Comparison of ENCODE assay signal across 21 cellular contexts in the genomic region with DNA sequence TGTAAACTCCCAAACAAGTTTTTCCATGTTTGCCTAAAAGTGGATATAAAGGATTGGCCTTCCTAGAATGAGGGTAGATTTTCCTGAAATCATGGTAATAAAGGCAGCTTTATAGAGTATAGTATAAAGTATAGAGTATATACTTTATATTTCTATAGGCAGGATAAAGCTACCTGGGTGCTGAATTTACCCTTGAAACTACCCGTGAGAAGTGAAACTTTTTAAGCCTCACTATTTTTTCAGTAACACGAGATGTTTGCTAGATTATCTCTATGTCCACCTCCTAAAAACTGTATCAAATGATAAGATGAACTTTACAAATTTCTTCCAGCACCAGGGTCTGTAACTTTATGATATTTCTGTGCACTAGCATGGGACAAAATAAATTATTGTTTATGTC.
DNase-seq lines count a peak whose midpoint lies in the region; ATAC-seq, FAIRE-seq and TF ChIP-seq lines count a peak whose summit lies in the region.
"Had no signal": no experiment of that assay in that cellular context is flagged by ENCODE, and none has a peak within 500 bp of the region (broad histone marks: within the 10 kb centered on the region; RNA-seq: fewer than 3 reads in every experiment).

No MANE protein-coding gene starts in this region.

- no peaks in the 10 kb centered on the region for H3K79me2 ChIP-seq in GM12878 (ENCODE audit: control insufficient read depth, insufficient read depth, low read length)

- intact Hi-C loops in GM12878 (cut with micrococcal nuclease; ENCODE audit: unreplicated experiment), result loop anchor here (5.0 kb wide), 1 partner anchor 164 kb away; no protein-coding TSS in a partner anchor
- intact Hi-C loops in posterior cingulate gyrus (cut with DNase I), result no loop called here

- H3K4me2 ChIP-seq in GM12878 (ENCODE audit: control insufficient read depth, insufficient read depth), result no peak overlapping the region

- no peak overlapping the region for H3K27ac ChIP-seq in GM12878 (ENCODE audit: control insufficient read depth, insufficient read depth)
- H3K27ac ChIP-seq: HL-60 had no signal

- no TSS peak for BruUV-seq in GM12878 (replicated peaks; lab: Mats Ljungman, UMichigan)

- TF ChIP-seq CTCF in GM12878 (IDR thresholded peaks at IDR 0.05 in 2 of 3, conservative IDR thresholded peaks at IDR 0.05 in 1 of 3; ENCODE audit: control insufficient read depth in 2 of 3, extremely low read depth in 1 of 3, insufficient read depth in 1 of 3, low read depth in 3 of 3, low read length in 3 of 3), result no peak

- no peak for FAIRE-seq in GM12878 (lab: Jason Lieb, UNC)
- FAIRE-seq: D721Med, G401.6, GM12892, K562 had no signal

- CTCF ChIA-PET in GM12878 (lab: Yijun Ruan, JAX), result no interaction called here

- POLR2A ChIA-PET in GM12878 (lab: Charles Lee), result no interaction called here

- H3K4me1 ChIP-seq in GM12878 (ENCODE audit: control insufficient read depth, insufficient read depth, low read length), result no peaks in the 10 kb centered on the region
- H3K4me1 ChIP-seq: BE2C, Caco-2 had no signal

- H3K27me3 ChIP-seq in GM12878 (replicated peaks in 1 of 2; ENCODE audit: control insufficient read depth in 2 of 2, insufficient read depth in 2 of 2, low read length in 1 of 2), result no peaks in the 10 kb centered on the region
- H3K27me3 ChIP-seq: BE2C had no signal

- DNase-seq in GM12878 (ENCODE audit: low read depth, low spot score), result no peak
- no peak for DNase-seq in medulla oblongata (ENCODE audit: extremely low spot score)
- no peak for DNase-seq in HuH-7 (ENCODE audit: low spot score)
- no peak for DNase-seq in posterior cingulate gyrus
- DNase-seq: ACHN; BE2C; C1 segment of cervical spinal cord; Caco-2; CD4-positive, alpha-beta T cell; GOT3; H7; HFFc6; IMR-90 had no signal

- H2AFZ ChIP-seq in GM12878 (ENCODE audit: control insufficient read depth, low read depth, low read length), result no peak overlapping the region; the same call in 1 of the 2 replicates

- H3K9me3 ChIP-seq in GM12878 (replicated peaks; ENCODE audit: control insufficient read depth, insufficient read depth, low read length), result no peaks in the 10 kb centered on the region
- H3K9me3 ChIP-seq: BE2C, Caco-2 had no signal

- no peak for TF ChIP-seq RAD21 in GM12878 (IDR thresholded peaks at IDR 0.05; ENCODE audit: insufficient read depth, low read depth, low read length)

- ATAC-seq in GM18861 (IDR thresholded peaks at IDR 0.05; ENCODE audit: unreplicated experiment) (peak; percentile 45), HG02885 (IDR thresholded peaks at IDR 0.05; ENCODE audit: poor library complexity, unreplicated experiment) (peak; percentile 59), GM12878 (peak; percentile 72)
- ATAC-seq: HCT116, K562 had no signal

- TF ChIP-seq POLR2A in GM12878 (IDR thresholded peaks at IDR 0.05; ENCODE audit: low read depth, low read length), result no peak

- no peaks in the 10 kb centered on the region for H4K20me1 ChIP-seq in GM12878 (ENCODE audit: control insufficient read depth, insufficient read depth)

- in situ Hi-C loops in GM12878 (cut with MboI), result no loop called here

- RAD21 ChIA-PET in GM12878 (lab: Charles Lee; ENCODE audit: unreplicated experiment), result interaction anchor here (0.6 kb wide), 1 partner anchor 303 kb away, joined by 3 read pairs; no protein-coding TSS in a partner anchor

- H3K4me3 ChIP-seq in GM12878, result no peak overlapping the region
- H3K4me3 ChIP-seq: K562 had no signal

- SMC1A ChIA-PET in GM12878 (lab: Charles Lee; ENCODE audit: uncharacterized antibody, unreplicated experiment), result no interaction called here

- no peaks in the 10 kb centered on the region for H3K36me3 ChIP-seq in GM12878 (ENCODE audit: control insufficient read depth in 2 of 2, insufficient read depth in 2 of 2, low read length in 1 of 2)
- H3K36me3 ChIP-seq: BE2C had no signal

- H3K9ac ChIP-seq in GM12878 (ENCODE audit: control insufficient read depth, insufficient read depth, low read length), result no peak overlapping the region

- WGBS in GM12878 (ENCODE audit: insufficient coverage, insufficient replicate concordance, low lambda C conversion rate, missing lambda C conversion rate), result 4% methylated on average over 2 of the region's 2 CpGs

- no peak for TF ChIP-seq EP300 in GM12878 (IDR thresholded peaks at IDR 0.05; ENCODE audit: borderline replicate concordance in 1 of 2, control insufficient read depth in 1 of 2, low read depth in 2 of 2, low read length in 2 of 2)

TF ChIP-seq in GM12878, 131 proteins besides CTCF, POLR2A, EP300 and RAD21:
- TF ChIP-seq ASH2L (IDR thresholded peaks at IDR 0.05; ENCODE audit: borderline replicate concordance, low read depth) (no peak), IRF4 (IDR thresholded peaks at IDR 0.05; ENCODE audit: low read depth, low read length) (no peak), SIN3A (IDR thresholded peaks at IDR 0.05; ENCODE audit: low read depth, low read length) (no peak), CUX1 (IDR thresholded peaks at IDR 0.05; ENCODE audit: insufficient replicate concordance, low read depth, low read length) (no peak), JUNB (IDR thresholded peaks at IDR 0.05) (no peak), E4F1 (IDR thresholded peaks at IDR 0.05; ENCODE audit: borderline replicate concordance, partially characterized antibody) (no peak), SMAD5 (IDR thresholded peaks at IDR 0.05; ENCODE audit: low read depth) (no peak), MXI1 (IDR thresholded peaks at IDR 0.05; ENCODE audit: low read depth, low read length) (no peak), RAD51 (IDR thresholded peaks at IDR 0.05) (no peak)
